Comparison of ENCODE assay signal across 8 cellular contexts in the genomic region with DNA sequence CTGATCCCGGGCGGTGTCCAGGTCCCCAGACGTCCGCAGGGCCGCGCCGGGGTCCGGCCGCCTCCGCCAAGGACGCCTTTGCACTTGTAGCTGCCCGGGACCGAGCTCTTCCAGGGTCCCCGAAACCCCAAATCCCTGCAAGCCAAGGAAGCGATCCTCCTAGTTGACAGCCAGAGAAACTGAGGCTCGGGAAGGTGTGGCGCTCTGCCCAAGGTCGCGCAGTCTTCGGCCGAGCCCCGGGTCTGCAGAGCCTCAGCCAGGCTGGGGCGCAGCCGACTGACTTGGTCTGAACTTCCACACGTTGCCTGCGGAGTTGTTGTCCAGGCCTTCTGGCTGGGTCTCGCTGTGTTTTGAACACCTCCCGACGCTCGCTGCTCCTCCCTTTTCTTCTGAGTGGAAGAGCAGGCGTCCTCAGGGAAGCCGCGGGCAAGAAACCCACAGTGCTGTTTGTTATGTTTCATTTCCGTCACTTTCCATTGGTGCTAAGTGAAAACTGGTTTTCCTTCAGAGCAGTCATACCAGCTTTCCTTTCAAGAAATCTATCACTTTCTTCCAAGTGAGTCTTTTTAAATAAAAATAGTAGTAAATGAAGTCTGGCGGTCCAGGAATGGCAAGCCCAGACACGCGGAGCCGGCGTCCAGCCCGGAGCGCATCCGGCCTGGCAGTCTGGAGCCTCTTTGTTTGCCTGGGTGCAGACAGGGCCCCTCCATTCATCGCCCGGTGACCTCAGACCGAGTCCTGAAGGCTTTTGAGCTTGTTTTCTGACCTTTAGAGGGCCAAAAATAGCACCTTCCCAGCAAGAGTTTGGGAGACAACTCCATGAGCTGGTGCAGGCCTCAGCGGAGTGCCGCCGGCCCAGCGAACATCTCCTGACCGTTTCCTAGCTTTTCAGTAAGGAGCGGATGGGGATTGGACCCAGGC. TPM values are rescaled to one million over a fixed set of nuclear protein-coding genes. Genes with fewer than 3 reads are reported as not detected.
A peak's percentile ranks its signal among the peaks of the same experiment; 100 is the strongest.
DNase-seq lines count a peak whose midpoint lies in the region; ATAC-seq, FAIRE-seq and TF ChIP-seq lines count a peak whose summit lies in the region.

No MANE protein-coding gene starts in this region.

- H3K9me3 ChIP-seq in kidney (ENCODE audit: control insufficient read depth in 1 of 2, low read length in 2 of 2) = no peaks in the 10 kb centered on the region
- no peaks in the 10 kb centered on the region for H3K9me3 ChIP-seq in smooth muscle cell (replicated peaks; ENCODE audit: low read depth)

- peaks cover 8 to 11% of the 10 kb centered on the region in 2 donors for H3K4me1 ChIP-seq in kidney (ENCODE audit: control insufficient read depth in 1 of 2, insufficient read depth in 1 of 2, low read depth in 1 of 2, low read length in 2 of 2)
- peaks cover 17% of the 10 kb centered on the region for H3K4me1 ChIP-seq in smooth muscle cell (ENCODE audit: low read depth)

- peak overlapping the region; percentile 87 for H3K4me3 Mint-ChIP-seq in central memory CD8-positive, alpha-beta T cell

- POLR2A ChIA-PET in BJ (lab: Charles Lee) = interaction anchor here (0.5 to 0.6 kb wide), 2 partner anchors 9 to 109 kb away, joined by 3 read pairs; a partner anchor contains a TSS

- H3K9me3 Mint-ChIP-seq in central memory CD8-positive, alpha-beta T cell = no peaks in the 10 kb centered on the region

- CTCF ChIA-PET in BJ (lab: Yijun Ruan, JAX) = interaction anchor here (0.5 to 1.6 kb wide), 3 partner anchors 13 to 157 kb away, joined by 3 to 6 read pairs (median 3); no protein-coding TSS in a partner anchor

- peak overlapping the region; percentile 86 for H3K27ac Mint-ChIP-seq in central memory CD8-positive, alpha-beta T cell (ENCODE audit: low read depth)

- FAIRE-seq in kidney (lab: Jason Lieb, UNC) = no peak

- TF ChIP-seq CTCF in BJ (IDR thresholded peaks at IDR 0.05; ENCODE audit: insufficient read depth, low read depth, low read length) = no peak
- TF ChIP-seq CTCF in kidney (IDR thresholded peaks at IDR 0.05; ENCODE audit: borderline replicate concordance, extremely low read depth, insufficient read depth) = no peak
- TF ChIP-seq CTCF in smooth muscle cell (IDR thresholded peaks at IDR 0.05; ENCODE audit: borderline replicate concordance, insufficient read depth, poor library complexity, severe bottlenecking) = no peak

- 12% methylated on average over 42 of the region's 51 CpGs for WGBS in smooth muscle cell (ENCODE audit: low lambda C conversion rate)

- H3K4me1 Mint-ChIP-seq in central memory CD8-positive, alpha-beta T cell = peaks cover 9% of the 10 kb centered on the region

- H3K36me3 ChIP-seq in BJ (ENCODE audit: control insufficient read depth, insufficient read depth, low read length) (peaks cover 4% of the 10 kb centered on the region; the same call in 1 of the 2 replicates), kidney (ENCODE audit: control insufficient read depth in 1 of 2, insufficient read depth in 2 of 2, low read length in 2 of 2) (no peaks in the 10 kb centered on the region), smooth muscle cell (ENCODE audit: low read depth) (no peaks in the 10 kb centered on the region)

- H3F3A ChIP-seq in smooth muscle cell (ENCODE audit: low read depth) = peaks cover 6% of the 10 kb centered on the region

- H3K79me2 ChIP-seq in smooth muscle cell (ENCODE audit: low read depth) = peaks cover 26% of the 10 kb centered on the region

- H3K9ac ChIP-seq in kidney (ENCODE audit: low read length in 2 of 2) (peak overlapping the region; percentile 62 to 81), smooth muscle cell (ENCODE audit: low read depth) (peak overlapping the region; percentile 73)

- H3K27ac ChIP-seq in kidney (ENCODE audit: low read depth in 2 of 2, low read length in 2 of 2) (peak overlapping the region in 1 of 2 donors; percentile 76), smooth muscle cell (ENCODE audit: low read depth) (peak overlapping the region; percentile 70)

- ATAC-seq in GM18511 (IDR thresholded peaks at IDR 0.05; ENCODE audit: unreplicated experiment) = peak; percentile 53
- peak; percentile 17 for ATAC-seq in HG03280 (IDR thresholded peaks at IDR 0.05; ENCODE audit: unreplicated experiment)
- ATAC-seq in central memory CD8-positive, alpha-beta T cell (replicated peaks; ENCODE audit: extremely low read depth, poor library complexity, severe bottlenecking) = peak; percentile 30
- no peak for ATAC-seq in GM19463 (IDR thresholded peaks at IDR 0.05; ENCODE audit: unreplicated experiment)

- peaks cover 32% of the 10 kb centered on the region for H4K20me1 ChIP-seq in smooth muscle cell (ENCODE audit: low read depth)

- no peaks in the 10 kb centered on the region for H3K27me3 Mint-ChIP-seq in central memory CD8-positive, alpha-beta T cell

- H3K4me3 ChIP-seq in BJ (ENCODE audit: low read depth, low read length) (peak overlapping the region; percentile 86), kidney (ENCODE audit: low read length in 2 of 2) (peak overlapping the region; percentile 80 to 84), smooth muscle cell (peak overlapping the region; percentile 97)

- intact Hi-C loops in kidney (cut with DNase I) = no loop called here

- no peak for DNase-seq in BJ (ENCODE audit: low read depth)
- peak; percentile 40 to 69 for DNase-seq in SHP77 (lab: John Stamatoyannopoulos, UW)
- DNase-seq in central memory CD8-positive, alpha-beta T cell (ENCODE audit: low spot score in 2 of 2) = no peak
- DNase-seq in kidney = peak; percentile 79
- DNase-seq in smooth muscle cell (lab: John Stamatoyannopoulos, UW; ENCODE audit: unreplicated experiment) = peak; percentile 25

- H2AFZ ChIP-seq in smooth muscle cell (ENCODE audit: low read depth) = peak overlapping the region; percentile 99

- peak overlapping the region; percentile 100 for H3K4me2 ChIP-seq in smooth muscle cell

- H3K27me3 ChIP-seq in BJ (ENCODE audit: control insufficient read depth, insufficient read depth, low read length) = no peaks in the 10 kb centered on the region
- H3K27me3 ChIP-seq in smooth muscle cell (ENCODE audit: low read depth) = no peaks in the 10 kb centered on the region

- peaks cover 2% of the 10 kb centered on the region for H3K36me3 Mint-ChIP-seq in central memory CD8-positive, alpha-beta T cell (ENCODE audit: insufficient read depth)

RNA-seq across cellular contexts. Expression of a gene that starts 0.7 kb away (rescaled TPM):
- polyA plus RNA-seq in BJ (2011; rRNA removed) = 40.7 and 50.5 TPM in 2 replicates
- polyA minus RNA-seq in BJ (2011; rRNA and poly(A)+ RNA removed) = 13.3 and 17.5 TPM in 2 replicates
- total RNA-seq in kidney = 27.2 TPM
- polyA plus RNA-seq in kidney (ENCODE audit: insufficient read depth, low read depth, low replicate concordance) = 34.5 TPM
- total RNA-seq in smooth muscle cell = 32.3 and 38.2 TPM in 2 replicates
- polyA plus RNA-seq in smooth muscle cell = 32.0 and 43.7 TPM in 2 replicates

RNA-seq across cellular contexts. Expression of a gene that starts 32.5 kb away (rescaled TPM):
- polyA plus RNA-seq in BJ (2011; rRNA removed) = 40.4 and 46.4 TPM in 2 replicates
- polyA minus RNA-seq in BJ (2011; rRNA and poly(A)+ RNA removed) = 20.1 and 23.6 TPM in 2 replicates
- 2.7 TPM for total RNA-seq in kidney
- polyA plus RNA-seq in kidney (ENCODE audit: insufficient read depth, low read depth, low replicate concordance) = 3.3 TPM
- 9.2 and 12.7 TPM in 2 replicates for total RNA-seq in smooth muscle cell
- polyA plus RNA-seq in smooth muscle cell = 13.8 and 13.9 TPM in 2 replicates

RNA-seq across cellular contexts. Expression of a gene that starts 33.0 kb away (rescaled TPM):
- polyA plus RNA-seq in BJ (2011; rRNA removed) = 59.5 and 70.9 TPM in 2 replicates
- polyA minus RNA-seq in BJ (2011; rRNA and poly(A)+ RNA removed) = 38.8 and 77.0 TPM in 2 replicates
- 30.7 TPM for total RNA-seq in kidney
- 16.2 TPM for polyA plus RNA-seq in kidney (ENCODE audit: insufficient read depth, low read depth, low replicate concordance)
- total RNA-seq in smooth muscle cell = 38.5 and 52.4 TPM in 2 replicates
- polyA plus RNA-seq in smooth muscle cell = 21.6 and 27.8 TPM in 2 replicates

RNA-seq across cellular contexts. Expression of a gene that starts 52.6 kb away (rescaled TPM):
- polyA plus RNA-seq in BJ (2011; rRNA removed) (0.50 and 0.63 TPM in 2 replicates), kidney (ENCODE audit: insufficient read depth, low read depth, low replicate concordance) (0.22 TPM), smooth muscle cell (0.07 and 0.34 TPM in 2 replicates)
- 0.51 and 0.57 TPM in 2 replicates for polyA minus RNA-seq in BJ (2011; rRNA and poly(A)+ RNA removed)
- total RNA-seq in kidney (3.0 TPM), smooth muscle cell (0.22 TPM in 1 of 2 replicates, not detected in the other)

Comparison
In these comparisons a context has a peak if more than half of its experiments do, and no peak if none do; other contexts are left out.
1. DNase-seq: peak in SHP77 (2 of 2), kidney (single experiment) and smooth muscle cell (single experiment); none in BJ (single experiment) and central memory CD8-positive, alpha-beta T cell (0 of 2).
2. Peak in every context shown above with its lines, with median percentiles within 50 percentile points of each other: H3K4me3 ChIP-seq.